ENCODE assay signal across 25 cellular contexts in the genomic region with DNA sequence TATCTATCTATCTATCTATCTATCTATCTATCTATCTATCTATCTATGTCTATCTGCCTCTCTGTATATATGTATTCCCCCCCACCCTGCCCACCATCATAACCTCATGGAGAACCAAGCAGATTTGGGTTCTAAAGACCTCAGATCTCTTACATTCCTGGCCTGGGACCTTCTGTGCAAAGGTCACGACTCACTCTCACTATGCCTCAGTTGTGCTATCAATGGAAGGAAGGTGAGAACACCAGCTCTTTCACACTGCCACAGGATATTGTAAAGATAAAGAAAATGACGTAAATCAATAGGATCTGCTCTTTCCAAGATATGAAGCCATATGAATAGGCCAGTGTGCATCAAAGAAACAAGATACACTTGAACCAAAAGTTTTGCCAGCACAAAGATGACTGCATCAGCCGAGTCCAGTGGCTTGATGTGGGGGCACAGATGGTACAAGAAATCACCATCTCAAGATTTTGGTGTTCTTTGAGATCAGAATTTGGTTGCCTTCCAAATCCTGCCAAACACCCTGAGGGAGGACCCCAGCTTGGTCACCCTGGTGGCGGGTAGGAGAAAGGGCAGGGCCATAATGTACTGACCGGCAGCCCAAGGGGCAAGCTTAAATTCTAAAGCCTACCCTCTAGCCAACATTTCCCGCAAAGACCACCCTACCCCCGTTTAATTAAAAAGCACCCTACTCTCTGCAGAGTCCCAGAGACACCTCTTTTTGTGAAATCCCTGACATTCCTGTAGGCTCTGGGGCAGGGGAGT. TPM values are rescaled to one million over a fixed set of nuclear protein-coding genes. Genes with fewer than 3 reads are reported as not detected.
DNase-seq lines count a peak whose midpoint lies in the region; ATAC-seq and TF ChIP-seq lines count a peak whose summit lies in the region.
"Had no signal": no experiment of that assay in that cellular context is flagged by ENCODE, and none has a peak within 500 bp of the region (broad histone marks: within the 10 kb centered on the region; RNA-seq: fewer than 3 reads in every experiment).

No MANE protein-coding gene starts in this region.

- no peaks in the 10 kb centered on the region for H3K4me1 ChIP-seq in Loucy (ENCODE audit: insufficient read depth, low read length, poor library complexity, severe bottlenecking)
- no peaks in the 10 kb centered on the region for H3K4me1 ChIP-seq in endodermal cell (ENCODE audit: control insufficient read depth, insufficient read depth, low read length)
- H3K4me1 ChIP-seq: prostate gland had no signal

- no peaks in the 10 kb centered on the region for H4K20me1 ChIP-seq in Loucy (ENCODE audit: insufficient read depth, low read length, poor library complexity, severe bottlenecking)

- peak; percentile 25; the same call in 1 of the 2 replicates for TF ChIP-seq CTCF in Loucy (conservative IDR thresholded peaks at IDR 0.05; ENCODE audit: low read length)
- peak; percentile 72 for TF ChIP-seq CTCF in endodermal cell (conservative IDR thresholded peaks at IDR 0.05)

- H3K4me3 ChIP-seq in Loucy (ENCODE audit: low read length, poor library complexity, severe bottlenecking): no peak overlapping the region
- no peak overlapping the region for H3K4me3 ChIP-seq in endodermal cell (ENCODE audit: low read length)
- H3K4me3 ChIP-seq: prostate gland, SJSA1, skin epidermis, thyroid gland had no signal

- no peaks in the 10 kb centered on the region for H3K9me3 Mint-ChIP-seq in activated CD4-positive, alpha-beta T cell treated with anti-CD3 and anti-CD28 coated beads for 36 hours (ENCODE audit: low read depth)
- no peaks in the 10 kb centered on the region for H3K9me3 Mint-ChIP-seq in endodermal cell
- H3K9me3 Mint-ChIP-seq: naive thymus-derived CD8-positive, alpha-beta T cell had no signal

- no peaks in the 10 kb centered on the region for H3K9me2 ChIP-seq in Loucy (replicated peaks; ENCODE audit: low read depth, low read length)

- H3K9me3 ChIP-seq in Loucy (ENCODE audit: insufficient read depth, low read depth, low read length): no peaks in the 10 kb centered on the region
- H3K9me3 ChIP-seq in endodermal cell (ENCODE audit: control insufficient read depth, low read length): no peaks in the 10 kb centered on the region
- H3K9me3 ChIP-seq: heart right ventricle, prostate gland, SJSA1, thyroid gland had no signal

- H3K9ac ChIP-seq in Loucy (ENCODE audit: low read depth, low read length, poor library complexity, severe bottlenecking) (no peak overlapping the region), endodermal cell (ENCODE audit: extremely low read depth, low read length, poor library complexity, severe bottlenecking) (no peak overlapping the region)

- H3K27me3 ChIP-seq in Loucy (ENCODE audit: insufficient read depth, low read length, poor library complexity, severe bottlenecking) (no peaks in the 10 kb centered on the region), endodermal cell (ENCODE audit: control insufficient read depth, insufficient read depth, low read length, poor library complexity, severe bottlenecking) (no peaks in the 10 kb centered on the region)
- H3K27me3 ChIP-seq: heart right ventricle, SJSA1, thyroid gland had no signal

- H3K79me2 ChIP-seq in Loucy (ENCODE audit: insufficient read depth, low read length): no peaks in the 10 kb centered on the region

- H3K4me3 Mint-ChIP-seq in activated CD4-positive, alpha-beta T cell treated with anti-CD3 and anti-CD28 coated beads for 36 hours: no peak overlapping the region
- H3K4me3 Mint-ChIP-seq in endodermal cell: no peak overlapping the region
- H3K4me3 Mint-ChIP-seq: brain; naive thymus-derived CD8-positive, alpha-beta T cell had no signal

- intact Hi-C loops in activated CD4-positive, alpha-beta T cell treated with anti-CD3 and anti-CD28 coated beads for 36 hours (cut with DNase I, micrococcal nuclease): no loop called here
- intact Hi-C loops in posterior vena cava (cut with DNase I): no loop called here

- H3K36me3 ChIP-seq in Loucy (ENCODE audit: insufficient read depth, low read length): no peaks in the 10 kb centered on the region
- H3K36me3 ChIP-seq in endodermal cell (ENCODE audit: control insufficient read depth, insufficient read depth, low read length): no peaks in the 10 kb centered on the region
- H3K36me3 ChIP-seq: prostate gland, SJSA1, thyroid gland had no signal

- 92 to 94% methylated on average over 7 of the region's 7 CpGs for WGBS in endodermal cell (ENCODE audit: insufficient coverage in 1 of 2, insufficient read length in 1 of 2), 2 experiments

- H3K4me1 Mint-ChIP-seq in activated CD4-positive, alpha-beta T cell treated with anti-CD3 and anti-CD28 coated beads for 36 hours: no peaks in the 10 kb centered on the region
- H3K4me1 Mint-ChIP-seq in endodermal cell: peaks cover 21% of the 10 kb centered on the region

- POLR2A ChIA-PET in activated CD4-positive, alpha-beta T cell treated with anti-CD3 and anti-CD28 coated beads for 36 hours (lab: Charles Lee): no interaction called here

- H3F3A ChIP-seq in Loucy (ENCODE audit: low read depth): no peaks in the 10 kb centered on the region

- CTCF ChIA-PET in activated CD4-positive, alpha-beta T cell treated with anti-CD3 and anti-CD28 coated beads for 36 hours (lab: Charles Lee): interaction anchor here (2.0 kb wide), 1 partner anchor 9 kb away, joined by 10 read pairs; no protein-coding TSS in a partner anchor

- H2AFZ ChIP-seq in Loucy (ENCODE audit: low read length): no peak overlapping the region

- no peak overlapping the region for H3K27ac Mint-ChIP-seq in activated CD4-positive, alpha-beta T cell treated with anti-CD3 and anti-CD28 coated beads for 36 hours
- H3K27ac Mint-ChIP-seq in endodermal cell: no peak overlapping the region
- H3K27ac Mint-ChIP-seq: brain; naive thymus-derived CD8-positive, alpha-beta T cell had no signal

- H3K27ac ChIP-seq in endodermal cell (ENCODE audit: low read depth, low read length): no peak overlapping the region
- H3K27ac ChIP-seq: 22Rv1, prostate gland, SJSA1, skin epidermis, thyroid gland had no signal

- H3K4me2 ChIP-seq in Loucy (ENCODE audit: low read depth, low read length, poor library complexity, severe bottlenecking): no peak overlapping the region

- H3K36me3 Mint-ChIP-seq in activated CD4-positive, alpha-beta T cell treated with anti-CD3 and anti-CD28 coated beads for 36 hours (ENCODE audit: low read depth): no peaks in the 10 kb centered on the region
- no peaks in the 10 kb centered on the region for H3K36me3 Mint-ChIP-seq in endodermal cell (ENCODE audit: low read depth)
- H3K36me3 Mint-ChIP-seq: brain; naive thymus-derived CD8-positive, alpha-beta T cell had no signal

- H3K27me3 Mint-ChIP-seq in activated CD4-positive, alpha-beta T cell treated with anti-CD3 and anti-CD28 coated beads for 36 hours: peaks cover 5% of the 10 kb centered on the region
- H3K27me3 Mint-ChIP-seq in endodermal cell (ENCODE audit: insufficient read depth): no peaks in the 10 kb centered on the region
- H3K27me3 Mint-ChIP-seq: brain had no signal

- peak; percentile 66 for ATAC-seq in activated CD4-positive, alpha-beta T cell treated with anti-CD3 and anti-CD28 coated beads for 36 hours
- no peak for ATAC-seq in HG02973 (IDR thresholded peaks at IDR 0.05; ENCODE audit: unreplicated experiment)
- ATAC-seq: heart right ventricle; left lobe of liver; naive thymus-derived CD8-positive, alpha-beta T cell had no signal

- no peak for DNase-seq in activated CD4-positive, alpha-beta T cell treated with anti-CD3 and anti-CD28 coated beads for 36 hours
- DNase-seq in activated CD4-positive, alpha-beta T cell treated with anti-CD3 and anti-CD28 coated beads, Interleukin-2, amount 50 U/mL, for 4 hours: no peak
- DNase-seq in endodermal cell (peak; percentile 56), posterior vena cava (ENCODE audit: low spot score) (peak; percentile 9), NCI-H748 (lab: John Stamatoyannopoulos, UW; ENCODE audit: unreplicated experiment) (no peak), NCI-H2227 treated with DMSO at 0.1 percent for 48 hours (lab: John Stamatoyannopoulos, UW) (no peak)
- DNase-seq: activated CD4-positive, alpha-beta T cell treated with anti-CD3 and anti-CD28 coated beads for 4 hours; DMS79; heart right ventricle; naive thymus-derived CD8-positive, alpha-beta T cell; NCI-H1417; NCI-H2107; NK-92 treated with Interleukin-12 subunit alpha and Interleukin-12 subunit beta, amount 100 ng/mL, for 24 hours; stimulated activated naive CD4-positive, alpha-beta T cell; T-helper 1 cell; thyroid gland had no signal

RNA-seq across cellular contexts. Expression of a gene that starts 8.4 kb away (rescaled TPM):
- total RNA-seq in activated CD4-positive, alpha-beta T cell treated with anti-CD3 and anti-CD28 coated beads for 36 hours: not detected
- total RNA-seq in endodermal cell: under 1 TPM in 1 of 2 donors, not detected in 1; 0.77 TPM
- 0.28 TPM for polyA plus RNA-seq in endodermal cell (2013, experiment 1 of 2)
- polyA plus RNA-seq in endodermal cell (2013, experiment 2 of 2): 0.54 TPM
- 1 to 10 TPM; 2.3 to 5.0 TPM for total RNA-seq in posterior vena cava
- total RNA-seq: naive thymus-derived CD8-positive, alpha-beta T cell; NCI-H460 had no signal
- polyA plus RNA-seq: naive thymus-derived CD8-positive, alpha-beta T cell had no signal

Comparison
In these comparisons a context has a peak if more than half of its experiments do, and no peak if none do; other contexts are left out.
1. DNase-seq: peak in endodermal cell (single experiment) and posterior vena cava (single experiment); none in activated CD4-positive, alpha-beta T cell treated with anti-CD3 and anti-CD28 coated beads for 36 hours (single experiment), activated CD4-positive, alpha-beta T cell treated with anti-CD3 and anti-CD28 coated beads, Interleukin-2, amount 50 U/mL, for 4 hours (0 of 2), NCI-H748 (single experiment) and NCI-H2227 treated with DMSO at 0.1 percent for 48 hours (single experiment).